ENCODE assay signal across 11 cellular contexts in genomic region chr6:20953019-20953418, GRCh38.
DNase-seq lines count a peak whose midpoint lies in the region; ATAC-seq, FAIRE-seq and TF ChIP-seq lines count a peak whose summit lies in the region.
"Had no signal": no experiment of that assay in that cellular context is flagged by ENCODE, and none has a peak within 500 bp of the region (broad histone marks: within the 10 kb centered on the region; RNA-seq: fewer than 3 reads in every experiment).

No MANE protein-coding gene starts in this region.

- H3K27me3 Mint-ChIP-seq in H9 (ENCODE audit: low read depth) (no peaks in the 10 kb centered on the region), astrocyte (ENCODE audit: low read depth, unreplicated experiment) (no peaks in the 10 kb centered on the region), mesothelial cell of epicardium (ENCODE audit: low read depth) (no peaks in the 10 kb centered on the region)
- H3K27me3 Mint-ChIP-seq in stimulated activated naive B cell treated with anti-CD40 and anti-IgM and Interleukin-4, amounts not matched to agents 10 μg/mL and 1 μg/mL and 100 μg/mL, for 72 hours = no peaks in the 10 kb centered on the region

- no peaks in the 10 kb centered on the region for H3K79me2 ChIP-seq in H9 (ENCODE audit: insufficient read depth, low read length)
- no peaks in the 10 kb centered on the region for H3K79me2 ChIP-seq in astrocyte (ENCODE audit: insufficient read depth, low read length)

- H3K14ac ChIP-seq in H9 (ENCODE audit: insufficient read depth, low read length) = no peak overlapping the region

- H3K23ac ChIP-seq in H9 (ENCODE audit: insufficient read length, low read depth, low read length) = no peak overlapping the region

- no peak overlapping the region for H4K5ac ChIP-seq in H9 (ENCODE audit: insufficient read length, low read depth, low read length)

- peaks cover 19% of the 10 kb centered on the region for H3K4me1 ChIP-seq in H9 (ENCODE audit: insufficient read depth, low read length)
- peaks cover 7% of the 10 kb centered on the region for H3K4me1 ChIP-seq in astrocyte (ENCODE audit: insufficient read depth, low read length)
- H3K4me1 ChIP-seq in right cardiac atrium (ENCODE audit: control insufficient read depth, insufficient read depth, low read length) = no peaks in the 10 kb centered on the region

- no peak overlapping the region for H2AK5ac ChIP-seq in H9 (ENCODE audit: insufficient read length, low read length)

- no peak overlapping the region for H3K4me2 ChIP-seq in H9 (ENCODE audit: insufficient read depth, insufficient read length, low read length)
- peak overlapping the region; percentile 61 for H3K4me2 ChIP-seq in astrocyte (ENCODE audit: low read length)

- H3T11ph ChIP-seq in H9 (ENCODE audit: low read length) = no peak overlapping the region

- no CpG with 5 or more reads among the region's 2 CpGs for WGBS in H9 (ENCODE audit: extremely low coverage, insufficient read length, low lambda C conversion rate)
- 64% methylated on average over 2 of the region's 2 CpGs for WGBS in right cardiac atrium

- no peak overlapping the region for H2BK12ac ChIP-seq in H9 (ENCODE audit: insufficient read length, low read depth, low read length)

- H3K9me3 Mint-ChIP-seq in H9 (peaks cover 0 to 3% of the 10 kb centered on the region in 2 experiments; a peak in 1 of 5 replicates), astrocyte (ENCODE audit: unreplicated experiment) (peaks cover 2% of the 10 kb centered on the region), mesothelial cell of epicardium (no peaks in the 10 kb centered on the region)
- no peaks in the 10 kb centered on the region for H3K9me3 Mint-ChIP-seq in stimulated activated naive B cell treated with anti-CD40 and anti-IgM and Interleukin-4, amounts not matched to agents 10 μg/mL and 1 μg/mL and 100 μg/mL, for 72 hours

- H3K27me3 ChIP-seq in H9 (ENCODE audit: insufficient read depth, low read length) = no peaks in the 10 kb centered on the region
- no peaks in the 10 kb centered on the region for H3K27me3 ChIP-seq in astrocyte (ENCODE audit: insufficient read depth, low read length)
- H3K27me3 ChIP-seq in right cardiac atrium (ENCODE audit: control insufficient read depth, insufficient read depth) = no peaks in the 10 kb centered on the region

- H3K23me2 ChIP-seq in H9 (ENCODE audit: insufficient read length, low read depth, low read length, poor library complexity, severe bottlenecking) = no peaks in the 10 kb centered on the region

- H2AFZ ChIP-seq in H9 (ENCODE audit: low read length) (no peak overlapping the region), astrocyte (ENCODE audit: low read depth, low read length) (no peak overlapping the region)

- peaks cover 0 to 4% (median 1%) of the 10 kb centered on the region in 3 experiments; a peak in 3 of 7 replicates for H3K36me3 Mint-ChIP-seq in H9 (ENCODE audit: insufficient read depth in 1 of 3, low read depth in 3 of 3)
- peaks cover 2% of the 10 kb centered on the region for H3K36me3 Mint-ChIP-seq in astrocyte (ENCODE audit: low read depth, unreplicated experiment)
- H3K36me3 Mint-ChIP-seq in mesothelial cell of epicardium = peaks cover 2% of the 10 kb centered on the region
- H3K36me3 Mint-ChIP-seq in stimulated activated naive B cell treated with anti-CD40 and anti-IgM and Interleukin-4, amounts not matched to agents 10 μg/mL and 1 μg/mL and 100 μg/mL, for 72 hours = peaks cover 23 to 27% of the 10 kb centered on the region in 2 donors

- H2BK15ac ChIP-seq in H9 (ENCODE audit: low read depth, low read length) = no peak overlapping the region

- no peak overlapping the region for H4K8ac ChIP-seq in H9 (replicated peaks; ENCODE audit: insufficient read length, low read depth, low read length)

- peak overlapping the region; percentile 18 for H3K4me3 ChIP-seq in astrocyte (ENCODE audit: insufficient read depth, low read depth, low read length)
- H3K4me3 ChIP-seq in right cardiac atrium (ENCODE audit: low read length) = no peak overlapping the region

- no peak overlapping the region for H3K56ac ChIP-seq in H9 (ENCODE audit: insufficient read length, low read depth, low read length)

- H3K36me3 ChIP-seq in astrocyte (ENCODE audit: insufficient read depth, low read length) = no peaks in the 10 kb centered on the region

- DNase-seq in H9 = no peak
- peak; percentile 67 for DNase-seq in NCI-H128 (lab: John Stamatoyannopoulos, UW; ENCODE audit: unreplicated experiment)
- no peak for DNase-seq in astrocyte (ENCODE audit: low read depth)
- DNase-seq in mesothelial cell of epicardium (ENCODE audit: low spot score in 2 of 2, unreplicated experiment in 2 of 2) = no peak
- DNase-seq in stimulated activated naive B cell treated with anti-CD40 and anti-IgM and Interleukin-4, amounts not matched to agents 10 μg/mL and 1 μg/mL and 100 μg/mL, for 72 hours = no peak
- DNase-seq in right cardiac atrium = no peak
- DNase-seq: activated CD4-positive, CD25-positive, alpha-beta regulatory T cell; Right ventricle myocardium superior; stimulated activated naive CD4-positive, alpha-beta T cell had no signal

- H2BK5ac ChIP-seq in H9 (ENCODE audit: insufficient read length, low read length) = no peak overlapping the region

- H3K27ac ChIP-seq in H9 (ENCODE audit: insufficient read length, low read depth, low read length) (peak overlapping the region; percentile 59), astrocyte (ENCODE audit: low read depth, low read length) (peak overlapping the region; percentile 11), right cardiac atrium (ENCODE audit: low read length) (no peak overlapping the region)

- no peak overlapping the region for H3K18ac ChIP-seq in H9 (ENCODE audit: insufficient read length, low read depth, low read length)

- no peak overlapping the region for H2BK120ac ChIP-seq in H9 (ENCODE audit: low read depth, low read length, poor library complexity, severe bottlenecking)

- H3K27ac Mint-ChIP-seq in H9 (0 out of 7 replicates have a peak overlapping the region, but pooled peaks of 2 of the 3 experiments have one; percentile 12 to 45), astrocyte (ENCODE audit: unreplicated experiment) (peak overlapping the region; percentile 26), mesothelial cell of epicardium (peak overlapping the region; percentile 41)
- no peak overlapping the region for H3K27ac Mint-ChIP-seq in stimulated activated naive B cell treated with anti-CD40 and anti-IgM and Interleukin-4, amounts not matched to agents 10 μg/mL and 1 μg/mL and 100 μg/mL, for 72 hours

- H3K4me1 Mint-ChIP-seq in H9 (peaks cover 35 to 39% of the 10 kb centered on the region in 2 experiments), astrocyte (ENCODE audit: low read depth, unreplicated experiment) (peaks cover 7% of the 10 kb centered on the region), mesothelial cell of epicardium (peaks cover 14% of the 10 kb centered on the region)
- no peaks in the 10 kb centered on the region for H3K4me1 Mint-ChIP-seq in stimulated activated naive B cell treated with anti-CD40 and anti-IgM and Interleukin-4, amounts not matched to agents 10 μg/mL and 1 μg/mL and 100 μg/mL, for 72 hours

- no peak overlapping the region for H3K4ac ChIP-seq in H9 (ENCODE audit: low read depth, low read length)

- H3K79me1 ChIP-seq in H9 (ENCODE audit: insufficient read depth, low read depth, low read length, poor library complexity, severe bottlenecking) = no peaks in the 10 kb centered on the region

- no peak overlapping the region for H2BK20ac ChIP-seq in H9 (ENCODE audit: low read depth, low read length, poor library complexity, severe bottlenecking)

- H3K9me3 ChIP-seq in H9 (ENCODE audit: control insufficient read depth, low read depth, low read length) = no peaks in the 10 kb centered on the region
- H3K9me3 ChIP-seq in astrocyte (ENCODE audit: insufficient read depth, low read depth, low read length) = no peaks in the 10 kb centered on the region
- H3K9me3 ChIP-seq in right cardiac atrium (ENCODE audit: control insufficient read depth, low read length) = no peaks in the 10 kb centered on the region

- H4K20me1 ChIP-seq in H9 (ENCODE audit: control insufficient read depth, insufficient read depth, insufficient read length) = no peaks in the 10 kb centered on the region
- H4K20me1 ChIP-seq in astrocyte (ENCODE audit: insufficient read depth, low read length) = no peaks in the 10 kb centered on the region

- no peak overlapping the region for H3K9ac ChIP-seq in H9 (ENCODE audit: extremely low read depth, insufficient read length, low read length)
- H3K9ac ChIP-seq in astrocyte (ENCODE audit: low read length) = no peak overlapping the region

- intact Hi-C loops in right cardiac atrium (cut with DNase I) = no loop called here

- ATAC-seq in stimulated activated naive B cell treated with anti-CD40 and anti-IgM and Interleukin-4, amounts not matched to agents 10 μg/mL and 1 μg/mL and 100 μg/mL, for 72 hours (replicated peaks) = no peak
- ATAC-seq in GM19395 (IDR thresholded peaks at IDR 0.05; ENCODE audit: unreplicated experiment) (no peak), right cardiac atrium (no peak)

- no peak overlapping the region for H4K91ac ChIP-seq in H9 (ENCODE audit: insufficient read length, low read depth, low read length)

- H3K4me3 Mint-ChIP-seq in H9 = no peak overlapping the region
- H3K4me3 Mint-ChIP-seq in astrocyte (ENCODE audit: unreplicated experiment) = no peak overlapping the region
- H3K4me3 Mint-ChIP-seq in mesothelial cell of epicardium = no peak overlapping the region
- no peak overlapping the region for H3K4me3 Mint-ChIP-seq in stimulated activated naive B cell treated with anti-CD40 and anti-IgM and Interleukin-4, amounts not matched to agents 10 μg/mL and 1 μg/mL and 100 μg/mL, for 72 hours

- TF ChIP-seq CTCF in H9 (conservative IDR thresholded peaks at IDR 0.05) (peak; percentile 45; the same call in 1 of the 3 replicates), astrocyte (IDR thresholded peaks at IDR 0.05; ENCODE audit: insufficient read depth, low read depth, low read length) (peak; percentile 9), mesothelial cell of epicardium (IDR thresholded peaks at IDR 0.05; ENCODE audit: unreplicated experiment) (no peak)

- FAIRE-seq in astrocyte (lab: Jason Lieb, UNC) = no peak
- FAIRE-seq: GM18507 had no signal
